In genomic region chr1:74592580-74593355, GRCh38 we compare ENCODE assay signal across 21 cellular contexts.
DNase-seq lines count a peak whose midpoint lies in the region; ATAC-seq and TF ChIP-seq lines count a peak whose summit lies in the region.
"Had no signal": no experiment of that assay in that cellular context is flagged by ENCODE, and none has a peak within 500 bp of the region (broad histone marks: within the 10 kb centered on the region; RNA-seq: fewer than 3 reads in every experiment).

No MANE protein-coding gene starts in this region.

- BruUV-seq in PC-9 (replicated peaks; lab: Mats Ljungman, UMichigan) (no TSS peak), MCF 10A (replicated peaks; lab: Mats Ljungman, UMichigan) (no TSS peak), A673 (replicated peaks; lab: Mats Ljungman, UMichigan) (no TSS peak)

- H3K4me1 Mint-ChIP-seq in WTC11 = no peaks in the 10 kb centered on the region
- H3K4me1 Mint-ChIP-seq in MCF 10A (ENCODE audit: insufficient read depth, unreplicated experiment) = no peaks in the 10 kb centered on the region
- H3K4me1 Mint-ChIP-seq: H9, T-helper 17 cell had no signal

- no peaks in the 10 kb centered on the region for H3K9me2 ChIP-seq in PC-9 (ENCODE audit: insufficient read depth)

- no peak overlapping the region for H3K4me3 ChIP-seq in PC-9
- no peak overlapping the region for H3K4me3 ChIP-seq in A673 (ENCODE audit: low read depth, low read length, poor library complexity, severe bottlenecking)
- H3K4me3 ChIP-seq: Peyer's patch, SJSA1 had no signal

- H3K9me3 ChIP-seq in PC-9 (ENCODE audit: insufficient read depth, low read depth) (no peaks in the 10 kb centered on the region), A673 (ENCODE audit: low read depth, low read length, poor library complexity, severe bottlenecking) (no peaks in the 10 kb centered on the region)
- H3K9me3 ChIP-seq: Peyer's patch, SJSA1 had no signal

- H3K4me1 ChIP-seq in PC-9 (replicated peaks; ENCODE audit: insufficient read depth) (no peaks in the 10 kb centered on the region), A673 (ENCODE audit: insufficient read depth, low read length, poor library complexity, severe bottlenecking) (no peaks in the 10 kb centered on the region)
- H3K4me1 ChIP-seq: Peyer's patch, SJSA1 had no signal

- no peaks in the 10 kb centered on the region for H3K27me3 ChIP-seq in PC-9 (ENCODE audit: insufficient read depth, low read depth)
- H3K27me3 ChIP-seq in A673 (replicated peaks; ENCODE audit: insufficient read depth, low read depth, low read length, poor library complexity) = peaks cover 14% of the 10 kb centered on the region
- H3K27me3 ChIP-seq: Peyer's patch had no signal

- no peaks in the 10 kb centered on the region for H4K20me1 ChIP-seq in PC-9 (ENCODE audit: insufficient read depth)

- H3K9me3 Mint-ChIP-seq in WTC11 (no peaks in the 10 kb centered on the region), MCF 10A (ENCODE audit: unreplicated experiment) (no peaks in the 10 kb centered on the region)
- H3K9me3 Mint-ChIP-seq: CD4-positive, alpha-beta T cell; H9 had no signal

- no peaks in the 10 kb centered on the region for H3K36me3 Mint-ChIP-seq in WTC11
- no peaks in the 10 kb centered on the region for H3K36me3 Mint-ChIP-seq in MCF 10A (ENCODE audit: insufficient read depth, unreplicated experiment)

- H2AFZ ChIP-seq in PC-9 = 0 out of 2 replicates have a peak overlapping the region, but pooled peaks have one; percentile 65

- CTCF ChIA-PET in PC-9 (lab: Charles Lee) (no interaction called here), WTC11 (lab: Charles Lee) (no interaction called here), MCF 10A (lab: Yijun Ruan, JAX) (no interaction called here), A673 (lab: Charles Lee) (no interaction called here)

- no peak overlapping the region; the same call in 1 of the 2 replicates for H3K4me2 ChIP-seq in PC-9

- H3K4me3 Mint-ChIP-seq in WTC11 = no peak overlapping the region
- H3K4me3 Mint-ChIP-seq in MCF 10A (ENCODE audit: unreplicated experiment) = no peak overlapping the region
- H3K4me3 Mint-ChIP-seq: CD4-positive, alpha-beta T cell; H9; T-helper 17 cell had no signal

- ATAC-seq in GM21390 (IDR thresholded peaks at IDR 0.05; ENCODE audit: unreplicated experiment) (peak; percentile 72), HG03432 (IDR thresholded peaks at IDR 0.05; ENCODE audit: unreplicated experiment) (peak; percentile 71), WTC11 (no peak)
- ATAC-seq: T-helper 17 cell had no signal

- DNase-seq in Ammon's horn (ENCODE audit: low spot score) (peak; percentile 26), PC-9 (no peak), WTC11 (ENCODE audit: low spot score) (no peak), NCI-H2196 (lab: John Stamatoyannopoulos, UW; ENCODE audit: unreplicated experiment) (no peak), MCF 10A (ENCODE audit: unreplicated experiment) (no peak), A673 (ENCODE audit: low spot score) (no peak)
- DNase-seq: 8988T; CD4-positive, alpha-beta T cell; DMS153; GF-D8; H9; KG1; NCI-H1048; NCI-H1436 treated with DMSO at 0.1 percent for 48 hours; NCI-H2029; NCI-H526; Peyer's patch; T-helper 17 cell had no signal

- H3K27me3 Mint-ChIP-seq in WTC11 (ENCODE audit: low read depth) (no peaks in the 10 kb centered on the region), MCF 10A (ENCODE audit: insufficient read depth, unreplicated experiment) (no peaks in the 10 kb centered on the region)
- H3K27me3 Mint-ChIP-seq: CD4-positive, alpha-beta T cell had no signal

- H3K27ac ChIP-seq in PC-9 (no peak overlapping the region), A673 (ENCODE audit: low read depth, low read length, poor library complexity, severe bottlenecking) (no peak overlapping the region)
- H3K27ac ChIP-seq: Peyer's patch, SJSA1 had no signal

- TF ChIP-seq CTCF in PC-9 (conservative IDR thresholded peaks at IDR 0.05) (no peak), WTC11 (IDR thresholded peaks at IDR 0.05) (no peak), MCF 10A (IDR thresholded peaks at IDR 0.05; ENCODE audit: unreplicated experiment) (no peak), A673 (conservative IDR thresholded peaks at IDR 0.05; ENCODE audit: low read depth, low read length) (no peak)

- no peaks in the 10 kb centered on the region for H3F3A ChIP-seq in PC-9 (ENCODE audit: insufficient read depth, low read depth)

- H3K27ac Mint-ChIP-seq in WTC11 (no peak overlapping the region), MCF 10A (ENCODE audit: low read depth, unreplicated experiment) (no peak overlapping the region)
- H3K27ac Mint-ChIP-seq: CD4-positive, alpha-beta T cell; H9; T-helper 17 cell had no signal

- H3K79me2 ChIP-seq in PC-9 (ENCODE audit: low read depth) = no peaks in the 10 kb centered on the region

- intact Hi-C loops in PC-9 (cut with micrococcal nuclease; ENCODE audit: unreplicated experiment) = no loop called here
- intact Hi-C loops in MCF 10A (cut with micrococcal nuclease) = no loop called here
- intact Hi-C loops in A673 (cut with micrococcal nuclease; ENCODE audit: unreplicated experiment) = no loop called here

- H3K36me3 ChIP-seq in PC-9 (ENCODE audit: low read depth) (no peaks in the 10 kb centered on the region), A673 (ENCODE audit: insufficient read depth, low read length, poor library complexity, severe bottlenecking) (no peaks in the 10 kb centered on the region)
- H3K36me3 ChIP-seq: Peyer's patch, SJSA1 had no signal

- POLR2A ChIA-PET in PC-9 (lab: Charles Lee; ENCODE audit: unreplicated experiment) = no interaction called here
- POLR2A ChIA-PET in WTC11 (lab: Charles Lee) = no interaction called here
- POLR2A ChIA-PET in MCF 10A (lab: Yijun Ruan, JAX) = interaction anchor here (0.7 kb wide), 1 partner anchor 10 kb away, joined by 3 read pairs; no protein-coding TSS in a partner anchor
- POLR2A ChIA-PET in A673 (lab: Charles Lee; ENCODE audit: low non-redundant PET) = no interaction called here

TF ChIP-seq in WTC11, 78 proteins besides CTCF, POLR2A, EP300 and RAD21:
- no peak for TF ChIP-seq EMX1 (CRISPR knock-in tag; IDR thresholded peaks at IDR 0.05)
- TF ChIP-seq ZNF425 (CRISPR knock-in tag; conservative IDR thresholded peaks at IDR 0.05) = no peak
- no peak for TF ChIP-seq MLX (CRISPR knock-in tag; IDR thresholded peaks at IDR 0.05)
- TF ChIP-seq SMAD4 (CRISPR knock-in tag; IDR thresholded peaks at IDR 0.05) = no peak
- no peak for TF ChIP-seq E2F1 (CRISPR knock-in tag; IDR thresholded peaks at IDR 0.05)
- TF ChIP-seq JUN (CRISPR knock-in tag; IDR thresholded peaks at IDR 0.05) = no peak
- TF ChIP-seq GTF2I (CRISPR knock-in tag; conservative IDR thresholded peaks at IDR 0.05) = no peak
- TF ChIP-seq MXD4 (CRISPR knock-in tag; IDR thresholded peaks at IDR 0.05; ENCODE audit: borderline replicate concordance) = no peak
